ENCODE assay signal across 7 cellular contexts in genomic region chr1:89034004-89034403, GRCh38. TPM values are rescaled to one million over a fixed set of nuclear protein-coding genes. Genes with fewer than 3 reads are reported as not detected.
DNase-seq lines count a peak whose midpoint lies in the region; ATAC-seq and TF ChIP-seq lines count a peak whose summit lies in the region.
"Not testable (repeated sequence)": the region's sequence is repeated elsewhere in the genome, so short reads cannot be mapped to it uniquely, and the experiment has no call there.

No MANE protein-coding gene starts in this region.

- peak in 6 of 10 experiments; percentile 10 to 49 (median 18) for DNase-seq in CD4-positive, alpha-beta T cell
- peak in 3 of 5 donors; percentile 10 to 57 (median 36) for DNase-seq in CD8-positive, alpha-beta memory T cell
- DNase-seq in T-helper 17 cell; effector memory CD8-positive, alpha-beta T cell: not testable (repeated sequence)
- DNase-seq in activated effector memory CD4-positive, alpha-beta T cell treated with Interleukin-2 at 50 U/mL for 16 hours = peak; percentile 28
- peak; percentile 8 for DNase-seq in central memory CD4-positive, alpha-beta T cell
- peak in 5 of 9 donors; percentile 16 to 42 (median 39) for DNase-seq in naive thymus-derived CD4-positive, alpha-beta T cell

- not testable (repeated sequence) for H3K27ac ChIP-seq in CD4-positive, alpha-beta T cell (ENCODE audit: low read depth, low read length); CD8-positive, alpha-beta memory T cell (ENCODE audit: low read depth, low read length)
- H3K27ac ChIP-seq in naive thymus-derived CD4-positive, alpha-beta T cell (ENCODE audit: low read depth, low read length) = peak overlapping the region; percentile 16

- POLR2A ChIA-PET in CD4-positive, alpha-beta T cell (lab: Charles Lee) = interaction anchor here (0.8 to 2.6 kb wide), 6 partner anchors 9 to 575 kb away, joined by 3 to 25 read pairs (median 4); partner anchors contain the start of genes GBP1 and GBP3
- POLR2A ChIA-PET in CD8-positive, alpha-beta memory T cell (lab: Charles Lee) = interaction anchor here (0.6 to 1.2 kb wide), 3 partner anchors 11 to 92 kb away, joined by 3 to 6 read pairs (median 3); partner anchors contain the start of genes GBP2 and GBP3
- POLR2A ChIA-PET in naive thymus-derived CD4-positive, alpha-beta T cell (lab: Charles Lee) = interaction anchor here (0.9 to 2.6 kb wide), 7 partner anchors 9 to 93 kb away, joined by 3 to 30 read pairs (median 4); partner anchors contain the start of genes GBP1 and GBP3

- intact Hi-C loops in CD4-positive, alpha-beta T cell (cut with DNase I, micrococcal nuclease) = not testable (repeated sequence)
- intact Hi-C loops in naive thymus-derived CD4-positive, alpha-beta T cell (cut with micrococcal nuclease) = loop anchor here in 1 of 2 donors (1.0 to 2.0 kb wide), 3 partner anchors 12 to 31 kb away; partner anchors contain the start of genes GBP1 and GBP3

- H3K4me3 ChIP-seq in CD8-positive, alpha-beta memory T cell (ENCODE audit: low read length); naive thymus-derived CD4-positive, alpha-beta T cell (ENCODE audit: low read length): not testable (repeated sequence)

- peak overlapping the region; percentile 18 for H3K4me3 Mint-ChIP-seq in CD4-positive, alpha-beta T cell
- H3K4me3 Mint-ChIP-seq in CD8-positive, alpha-beta memory T cell = peak overlapping the region in 5 of 7 donors; percentile 29 to 59 (median 36)
- peak overlapping the region; percentile 5 for H3K4me3 Mint-ChIP-seq in T-helper 17 cell
- peak overlapping the region; percentile 3 to 58 for H3K4me3 Mint-ChIP-seq in effector memory CD8-positive, alpha-beta T cell
- peak overlapping the region in 8 of 10 donors; percentile 34 to 73 (median 62) for H3K4me3 Mint-ChIP-seq in naive thymus-derived CD4-positive, alpha-beta T cell

- H3K27me3 ChIP-seq in CD4-positive, alpha-beta T cell (ENCODE audit: control insufficient read depth, insufficient read depth, low read length); CD8-positive, alpha-beta memory T cell (ENCODE audit: insufficient read depth, low read length, poor library complexity, severe bottlenecking); naive thymus-derived CD4-positive, alpha-beta T cell (ENCODE audit: control insufficient read depth in 2 of 2, insufficient read depth in 2 of 2, low read length in 2 of 2): not testable (repeated sequence)

- not testable (repeated sequence) for TF ChIP-seq CTCF in CD4-positive, alpha-beta T cell (IDR thresholded peaks at IDR 0.05)

- H3K9me3 Mint-ChIP-seq in CD4-positive, alpha-beta T cell; effector memory CD8-positive, alpha-beta T cell: not testable (repeated sequence)
- H3K9me3 Mint-ChIP-seq in CD8-positive, alpha-beta memory T cell = peaks cover 0 to 16% (median 5%) of the 10 kb centered on the region in 5 donors
- H3K9me3 Mint-ChIP-seq in naive thymus-derived CD4-positive, alpha-beta T cell = peaks cover 0 to 48% (median 15%) of the 10 kb centered on the region in 11 donors

- peaks cover 12% of the 10 kb centered on the region for H3K36me3 Mint-ChIP-seq in CD4-positive, alpha-beta T cell (ENCODE audit: low read depth)
- H3K36me3 Mint-ChIP-seq in CD8-positive, alpha-beta memory T cell = peaks cover 1 to 24% (median 12%) of the 10 kb centered on the region in 3 donors
- not testable (repeated sequence) for H3K36me3 Mint-ChIP-seq in T-helper 17 cell (ENCODE audit: low read depth); effector memory CD8-positive, alpha-beta T cell (ENCODE audit: insufficient read depth)
- peaks cover 7 to 68% (median 13%) of the 10 kb centered on the region in 5 donors for H3K36me3 Mint-ChIP-seq in naive thymus-derived CD4-positive, alpha-beta T cell

- H3K27ac Mint-ChIP-seq in CD4-positive, alpha-beta T cell = peak overlapping the region; percentile 28
- peak overlapping the region in 7 of 8 donors; percentile 7 to 87 (median 58) for H3K27ac Mint-ChIP-seq in CD8-positive, alpha-beta memory T cell
- not testable (repeated sequence) for H3K27ac Mint-ChIP-seq in T-helper 17 cell
- H3K27ac Mint-ChIP-seq in effector memory CD8-positive, alpha-beta T cell = peak overlapping the region; percentile 47 to 53
- peak overlapping the region in 8 of 9 donors; percentile 39 to 87 (median 82) for H3K27ac Mint-ChIP-seq in naive thymus-derived CD4-positive, alpha-beta T cell

- H3K36me3 ChIP-seq in CD8-positive, alpha-beta memory T cell (ENCODE audit: insufficient read depth, low read length); naive thymus-derived CD4-positive, alpha-beta T cell (ENCODE audit: control insufficient read depth in 2 of 3, insufficient read depth in 3 of 3, low read length in 3 of 3): not testable (repeated sequence)

- peaks cover 80% of the 10 kb centered on the region for H3K4me1 Mint-ChIP-seq in CD4-positive, alpha-beta T cell (ENCODE audit: low read depth)
- peaks cover 56 to 69% (median 67%) of the 10 kb centered on the region in 3 donors for H3K4me1 Mint-ChIP-seq in CD8-positive, alpha-beta memory T cell
- H3K4me1 Mint-ChIP-seq in T-helper 17 cell = peaks cover 26% of the 10 kb centered on the region
- peaks cover 12 to 35% of the 10 kb centered on the region in 2 donors for H3K4me1 Mint-ChIP-seq in effector memory CD8-positive, alpha-beta T cell (ENCODE audit: low read depth in 2 of 2)
- H3K4me1 Mint-ChIP-seq in naive thymus-derived CD4-positive, alpha-beta T cell = peaks cover 15 to 64% (median 56%) of the 10 kb centered on the region in 7 donors

- not testable (repeated sequence) for H3K9me3 ChIP-seq in CD4-positive, alpha-beta T cell (ENCODE audit: control insufficient read depth, low read length); CD8-positive, alpha-beta memory T cell (ENCODE audit: low read length); T-helper 17 cell (ENCODE audit: control insufficient read depth, low read length, poor library complexity, severe bottlenecking); naive thymus-derived CD4-positive, alpha-beta T cell (ENCODE audit: control insufficient read depth in 2 of 3, low read length in 3 of 3)

- H3K27me3 Mint-ChIP-seq in CD4-positive, alpha-beta T cell; CD8-positive, alpha-beta memory T cell; T-helper 17 cell; effector memory CD8-positive, alpha-beta T cell: not testable (repeated sequence)
- peaks cover 0 to 11% (median 0%) of the 10 kb centered on the region in 5 donors for H3K27me3 Mint-ChIP-seq in naive thymus-derived CD4-positive, alpha-beta T cell

- peaks cover 21% of the 10 kb centered on the region for H3K4me1 ChIP-seq in CD8-positive, alpha-beta memory T cell (ENCODE audit: insufficient read depth, low read length)
- peaks cover 19 to 24% of the 10 kb centered on the region in 2 donors for H3K4me1 ChIP-seq in naive thymus-derived CD4-positive, alpha-beta T cell (ENCODE audit: control insufficient read depth in 2 of 2, insufficient read depth in 2 of 2, low read length in 2 of 2)

- ATAC-seq in CD4-positive, alpha-beta T cell (ENCODE audit: poor library complexity); T-helper 17 cell; effector memory CD8-positive, alpha-beta T cell (replicated peaks); naive thymus-derived CD4-positive, alpha-beta T cell: not testable (repeated sequence)

- CTCF ChIA-PET in CD4-positive, alpha-beta T cell (lab: Charles Lee) = interaction anchor here (0.9 kb wide), 1 partner anchor 12 kb away, joined by 6 read pairs; no protein-coding TSS in a partner anchor
- CTCF ChIA-PET in CD8-positive, alpha-beta memory T cell (lab: Charles Lee) = interaction anchor here (1.2 to 2.4 kb wide), 3 partner anchors 10 to 12 kb away, joined by 3 to 12 read pairs (median 7); partner anchors contain the start of gene GBP3
- CTCF ChIA-PET in naive thymus-derived CD4-positive, alpha-beta T cell (lab: Charles Lee) = interaction anchor here (0.9 to 1.3 kb wide), 3 partner anchors 12 to 33 kb away, joined by 3 to 4 read pairs (median 3); partner anchors contain the start of gene GBP1

RNA-seq across cellular contexts. Expression of gene GBP3, which starts 11.3 kb away (rescaled TPM):
- 10 to 100 TPM; 17.5 to 20.7 TPM for total RNA-seq in CD4-positive, alpha-beta T cell
- total RNA-seq in CD8-positive, alpha-beta memory T cell = 10 to 100 TPM in 1 of 2 experiments, 1 to 10 TPM in 1; 8.4 to 12.1 TPM
- polyA plus RNA-seq in CD8-positive, alpha-beta memory T cell = 16.8 TPM
- 10 to 100 TPM; 18.3 to 21.9 TPM for total RNA-seq in T-helper 17 cell
- 10 to 100 TPM; 15.9 to 39.9 (median 31.9) TPM for total RNA-seq in naive thymus-derived CD4-positive, alpha-beta T cell
- polyA plus RNA-seq in naive thymus-derived CD4-positive, alpha-beta T cell = 10 to 100 TPM; 11.1 to 11.9 TPM

RNA-seq across cellular contexts. Expression of gene GBP1, which starts 31.0 kb away (rescaled TPM):
- total RNA-seq in CD4-positive, alpha-beta T cell = 10 to 100 TPM; 15.5 to 16.5 TPM
- total RNA-seq in CD8-positive, alpha-beta memory T cell = 10 to 100 TPM; 52.1 to 53.0 TPM
- polyA plus RNA-seq in CD8-positive, alpha-beta memory T cell = 77.4 TPM
- total RNA-seq in T-helper 17 cell = 10 to 100 TPM; 27.3 to 29.4 TPM
- 100 to 1,000 TPM in 1 of 5 experiments, 10 to 100 TPM in 4; 17.1 to 319 (median 51.9) TPM for total RNA-seq in naive thymus-derived CD4-positive, alpha-beta T cell
- 10 to 100 TPM; 34.3 to 57.5 TPM for polyA plus RNA-seq in naive thymus-derived CD4-positive, alpha-beta T cell

RNA-seq across cellular contexts. Expression of gene KYAT3, which starts 41.6 kb away (rescaled TPM):
- 10 to 100 TPM; 13.4 to 13.9 TPM for total RNA-seq in CD4-positive, alpha-beta T cell
- 10 to 100 TPM; 56.1 to 62.0 TPM for total RNA-seq in CD8-positive, alpha-beta memory T cell
- polyA plus RNA-seq in CD8-positive, alpha-beta memory T cell = 25.9 TPM
- 10 to 100 TPM; 15.2 to 20.7 TPM for total RNA-seq in T-helper 17 cell
- 10 to 100 TPM; 16.3 to 28.9 (median 27.6) TPM for total RNA-seq in naive thymus-derived CD4-positive, alpha-beta T cell
- polyA plus RNA-seq in naive thymus-derived CD4-positive, alpha-beta T cell = 10 to 100 TPM; 23.3 to 27.4 TPM

RNA-seq across cellular contexts. Expression of gene RBMXL1, which starts 41.6 kb away (rescaled TPM):
- 10 to 100 TPM; 17.8 to 21.3 TPM for total RNA-seq in CD4-positive, alpha-beta T cell
- 10 to 100 TPM; 25.6 to 27.0 TPM for total RNA-seq in CD8-positive, alpha-beta memory T cell
- polyA plus RNA-seq in CD8-positive, alpha-beta memory T cell = 10.2 TPM
- 10 to 100 TPM; 20.5 to 25.5 TPM for total RNA-seq in T-helper 17 cell
- 10 to 100 TPM; 16.3 to 26.7 (median 21.6) TPM for total RNA-seq in naive thymus-derived CD4-positive, alpha-beta T cell
- polyA plus RNA-seq in naive thymus-derived CD4-positive, alpha-beta T cell = 10 to 100 TPM; 12.5 to 13.5 TPM

Comparison
In these comparisons a context has a peak if more than half of its experiments do, and no peak if none do; other contexts are left out.
1. H3K4me3 Mint-ChIP-seq: peak in every context shown above with its lines; median percentile 62 in naive thymus-derived CD4-positive, alpha-beta T cell; 36 in CD8-positive, alpha-beta memory T cell; 30 in effector memory CD8-positive, alpha-beta T cell; 18 in CD4-positive, alpha-beta T cell; 5 in T-helper 17 cell.